ENCODE assay signal across 1 cellular context in the genomic region with DNA sequence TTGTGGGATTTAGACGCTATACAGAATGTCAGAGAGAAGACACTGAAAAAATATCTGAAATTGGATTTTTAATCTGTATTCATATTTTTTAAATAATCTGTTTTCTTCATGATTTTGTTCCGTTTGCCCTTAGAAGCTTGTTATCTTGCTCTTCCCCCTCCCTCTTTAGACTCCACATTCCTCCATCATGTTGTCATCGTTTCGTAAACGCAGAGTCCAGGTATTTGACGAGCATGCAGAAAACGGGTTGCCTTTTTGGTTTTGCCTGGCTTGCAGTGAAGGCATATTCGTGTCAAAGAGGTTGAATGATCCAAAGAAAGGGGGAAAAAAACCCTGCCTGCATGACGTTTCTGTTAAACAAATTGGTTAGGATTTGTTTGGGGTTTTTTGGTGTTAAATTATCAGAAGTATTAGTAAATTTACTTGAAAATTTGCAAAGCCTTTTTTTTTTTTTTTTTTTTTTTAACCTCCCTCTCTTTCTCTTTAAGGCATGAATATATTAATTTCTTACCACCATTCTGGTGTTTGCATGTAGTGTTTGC.
TF ChIP-seq lines count a peak whose summit lies in the region.

No MANE protein-coding gene starts in this region.

TF ChIP-seq in IMR-90, 13 proteins besides CTCF, POLR2A, EP300 and RAD21:
- TF ChIP-seq MAFK (IDR thresholded peaks at IDR 0.05; ENCODE audit: low read depth, low read length) (peak; percentile 66; the same call in 1 of the 2 replicates), NFE2L2 (IDR thresholded peaks at IDR 0.05; ENCODE audit: low read depth, low read length) (no peak), CHD1 (IDR thresholded peaks at IDR 0.05; ENCODE audit: low read depth, low read length) (no peak), CEBPB (IDR thresholded peaks at IDR 0.05; ENCODE audit: low read depth, low read length) (peak; percentile 34; the same call in 1 of the 2 replicates), RFX5 (IDR thresholded peaks at IDR 0.05; ENCODE audit: low read depth, low read length) (no peak), FOS (IDR thresholded peaks at IDR 0.05; ENCODE audit: low read depth, low read length) (no peak), MXI1 (IDR thresholded peaks at IDR 0.05; ENCODE audit: borderline replicate concordance, low read depth, low read length) (no peak), MAZ (IDR thresholded peaks at IDR 0.05; ENCODE audit: borderline replicate concordance, low read depth, low read length) (peak; percentile 63; the same call in 1 of the 2 replicates)
- TF ChIP-seq, protein P1, sequence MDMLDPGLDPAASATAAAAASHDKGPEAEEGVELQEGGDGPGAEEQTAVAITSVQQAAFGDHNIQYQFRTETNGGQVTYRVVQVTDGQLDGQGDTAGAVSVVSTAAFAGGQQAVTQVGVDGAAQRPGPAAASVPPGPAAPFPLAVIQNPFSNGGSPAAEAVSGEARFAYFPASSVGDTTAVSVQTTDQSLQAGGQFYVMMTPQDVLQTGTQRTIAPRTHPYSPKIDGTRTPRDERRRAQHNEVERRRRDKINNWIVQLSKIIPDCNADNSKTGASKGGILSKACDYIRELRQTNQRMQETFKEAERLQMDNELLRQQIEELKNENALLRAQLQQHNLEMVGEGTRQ (IDR thresholded peaks at IDR 0.05; ENCODE audit: low read depth, low read length), result no peak
